ENCODE assay signal across 19 cellular contexts in the genomic region with DNA sequence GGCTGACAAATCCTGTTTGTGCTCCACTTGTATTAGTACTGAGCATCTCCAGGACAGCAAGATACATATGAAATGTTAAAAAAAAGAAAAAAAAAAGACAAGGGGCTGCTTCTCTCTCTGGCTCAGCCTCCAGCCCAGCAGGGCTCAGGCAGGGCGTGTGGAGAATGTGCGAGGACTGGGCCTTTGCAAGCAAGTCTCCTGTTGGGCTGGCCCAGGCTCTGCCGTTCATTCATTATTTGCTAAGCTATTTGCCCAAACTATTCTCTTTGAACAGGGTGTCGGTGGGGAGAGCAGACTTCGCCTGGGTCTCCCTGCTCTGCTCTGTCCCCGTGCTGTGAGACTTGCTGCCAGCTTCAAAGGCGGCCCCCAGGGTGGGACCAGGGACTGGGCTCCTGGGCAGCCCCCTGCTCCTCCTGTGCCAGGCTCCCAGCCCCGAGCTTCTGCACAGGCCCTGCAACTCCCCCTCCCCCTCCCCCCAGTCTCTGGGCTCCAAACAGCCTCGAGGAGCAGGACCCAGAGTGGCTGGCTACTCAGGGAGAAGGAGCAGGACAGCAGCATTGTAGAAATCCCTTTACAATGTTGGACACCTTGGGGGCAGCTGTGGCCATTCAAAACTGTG. TPM values are rescaled to one million over a fixed set of nuclear protein-coding genes. Genes with fewer than 3 reads are reported as not detected.
DNase-seq lines count a peak whose midpoint lies in the region; ATAC-seq, FAIRE-seq and TF ChIP-seq lines count a peak whose summit lies in the region.
"Had no signal": no experiment of that assay in that cellular context is flagged by ENCODE, and none has a peak within 500 bp of the region (broad histone marks: within the 10 kb centered on the region; RNA-seq: fewer than 3 reads in every experiment).

No MANE protein-coding gene starts in this region.

- H3K9me3 Mint-ChIP-seq in endodermal cell: no peaks in the 10 kb centered on the region
- no peaks in the 10 kb centered on the region for H3K9me3 Mint-ChIP-seq in stimulated activated memory B cell treated with anti-CD40 and anti-IgM and Interleukin-4, amounts not matched to agents 10 μg/mL and 1 μg/mL and 100 μg/mL, for 72 hours
- H3K9me3 Mint-ChIP-seq in naive thymus-derived CD4-positive, alpha-beta T cell: no peaks in the 10 kb centered on the region

- no peak overlapping the region for H3K4me3 Mint-ChIP-seq in endodermal cell
- H3K4me3 Mint-ChIP-seq in stimulated activated memory B cell treated with anti-CD40 and anti-IgM and Interleukin-4, amounts not matched to agents 10 μg/mL and 1 μg/mL and 100 μg/mL, for 72 hours: no peak overlapping the region
- H3K4me3 Mint-ChIP-seq in naive thymus-derived CD4-positive, alpha-beta T cell: no peak overlapping the region
- H3K4me3 Mint-ChIP-seq: CD14-positive monocyte; CD4-positive, alpha-beta memory T cell; HFFc6 had no signal

- H3K27ac ChIP-seq in HepG2 (ENCODE audit: extremely low read length, insufficient read depth, low read length) (no peak overlapping the region), right lobe of liver (no peak overlapping the region), endodermal cell (ENCODE audit: low read depth, low read length) (no peak overlapping the region), mesendoderm (ENCODE audit: low read depth, low read length) (no peak overlapping the region)
- H3K27ac ChIP-seq in naive thymus-derived CD4-positive, alpha-beta T cell (ENCODE audit: low read depth, low read length): no peak overlapping the region
- H3K27ac ChIP-seq: BLaER1 had no signal

- no peak overlapping the region; the same call in 1 of the 2 replicates for H3K4me2 ChIP-seq in HepG2 (ENCODE audit: low read depth, low read length)
- no peak overlapping the region for H3K4me2 ChIP-seq in mesendoderm (ENCODE audit: low read length)

- no peak for TF ChIP-seq RAD21 in HepG2 (CRISPR knock-in tag; IDR thresholded peaks at IDR 0.05)

- CTCF ChIA-PET in HepG2 (lab: Yijun Ruan, JAX; ENCODE audit: low intra/inter-chr PET ratio, low total read pairs): no interaction called here
- CTCF ChIA-PET in naive thymus-derived CD4-positive, alpha-beta T cell (lab: Charles Lee): no interaction called here

- in situ Hi-C loops in HepG2 (cut with HindIII; ENCODE audit: extremely low pct_ligation_motif_present, low pct_unique_long_range_greater_than_20kb): no loop called here

- no peak overlapping the region for H2BK120ac ChIP-seq in mesendoderm (ENCODE audit: low read depth, low read length)

- ATAC-seq in HepG2 (peak; percentile 82), right lobe of liver (no peak), GM21526 (IDR thresholded peaks at IDR 0.05; ENCODE audit: low FRiP score, unreplicated experiment) (no peak)
- peak; percentile 34 for ATAC-seq in stimulated activated memory B cell treated with anti-CD40 and anti-IgM and Interleukin-4, amounts not matched to agents 10 μg/mL and 1 μg/mL and 100 μg/mL, for 72 hours
- ATAC-seq in naive thymus-derived CD4-positive, alpha-beta T cell: no peak
- ATAC-seq: GM12878 had no signal

- no peak overlapping the region for H4K8ac ChIP-seq in mesendoderm (ENCODE audit: low read depth, low read length)

- DNase-seq in HepG2 (ENCODE audit: low spot score): peak; percentile 19
- no peak for DNase-seq in right lobe of liver
- DNase-seq in endodermal cell: peak; percentile 72
- DNase-seq in mesendoderm: peak; percentile 20
- no peak for DNase-seq in naive thymus-derived CD4-positive, alpha-beta T cell
- DNase-seq in DMS79 treated with DMSO at 0.1 percent for 48 hours (lab: John Stamatoyannopoulos, UW): no peak
- DNase-seq: 8988T; CD4-positive, alpha-beta memory T cell; DMS153; DMS79; HCEC 1CT; HFFc6; KG1 had no signal

- H3K79me1 ChIP-seq in mesendoderm (ENCODE audit: low read length): no peaks in the 10 kb centered on the region

- 4% methylated on average over 3 of the region's 9 CpGs for WGBS in HepG2 (ENCODE audit: low lambda C conversion rate)
- WGBS in right lobe of liver (ENCODE audit: insufficient coverage, low coverage, low lambda C conversion rate, missing lambda C conversion rate): 79% methylated on average over 3 of the region's 9 CpGs
- 50 to 60% methylated on average over 1 to 9 of the region's 9 CpGs for WGBS in endodermal cell (ENCODE audit: insufficient coverage in 1 of 2, insufficient read length in 1 of 2), 2 experiments
- no CpG with 5 or more reads among the region's 9 CpGs for WGBS in mesendoderm (ENCODE audit: extremely low coverage, insufficient coverage, low lambda C conversion rate)

- no peak overlapping the region for H4K5ac ChIP-seq in mesendoderm (ENCODE audit: low read length)

- H3K9me3 ChIP-seq in HepG2 (ENCODE audit: low read length) (no peaks in the 10 kb centered on the region), right lobe of liver (no peaks in the 10 kb centered on the region), endodermal cell (ENCODE audit: control insufficient read depth, low read length) (no peaks in the 10 kb centered on the region)
- no peaks in the 10 kb centered on the region for H3K9me3 ChIP-seq in naive thymus-derived CD4-positive, alpha-beta T cell (ENCODE audit: control insufficient read depth in 2 of 3, low read length in 3 of 3)

- H3K36me3 ChIP-seq in HepG2 (replicated peaks in 1 of 2; ENCODE audit: control insufficient read depth in 1 of 2, insufficient read depth in 2 of 2, low read length in 2 of 2) (no peaks in the 10 kb centered on the region), right lobe of liver (no peaks in the 10 kb centered on the region), endodermal cell (ENCODE audit: control insufficient read depth, insufficient read depth, low read length) (no peaks in the 10 kb centered on the region), mesendoderm (ENCODE audit: control insufficient read depth, insufficient read depth, low read length) (no peaks in the 10 kb centered on the region)
- no peaks in the 10 kb centered on the region for H3K36me3 ChIP-seq in naive thymus-derived CD4-positive, alpha-beta T cell (ENCODE audit: control insufficient read depth in 2 of 3, insufficient read depth in 3 of 3, low read length in 3 of 3)
- H3K36me3 ChIP-seq: BLaER1 had no signal

- FAIRE-seq in HepG2 (lab: Jason Lieb, UNC): no peak
- FAIRE-seq: GM12878, GM19239 had no signal

- intact Hi-C loops in HepG2 (cut with micrococcal nuclease; ENCODE audit: unreplicated experiment): no loop called here
- intact Hi-C loops in right lobe of liver (cut with DNase I): no loop called here
- intact Hi-C loops in naive thymus-derived CD4-positive, alpha-beta T cell (cut with micrococcal nuclease): no loop called here

- H2BK15ac ChIP-seq in mesendoderm (replicated peaks; ENCODE audit: low read depth): no peak overlapping the region

- no peak overlapping the region for H3K23ac ChIP-seq in mesendoderm (ENCODE audit: low read length)

- H2BK5ac ChIP-seq in mesendoderm (ENCODE audit: low read length): no peak overlapping the region

- H2AFZ ChIP-seq in HepG2 (ENCODE audit: low read length): no peak overlapping the region

- no peaks in the 10 kb centered on the region for H3K36me3 Mint-ChIP-seq in endodermal cell (ENCODE audit: low read depth)
- H3K36me3 Mint-ChIP-seq in stimulated activated memory B cell treated with anti-CD40 and anti-IgM and Interleukin-4, amounts not matched to agents 10 μg/mL and 1 μg/mL and 100 μg/mL, for 72 hours: no peaks in the 10 kb centered on the region
- H3K36me3 Mint-ChIP-seq in naive thymus-derived CD4-positive, alpha-beta T cell: no peaks in the 10 kb centered on the region
- H3K36me3 Mint-ChIP-seq: CD14-positive monocyte; CD4-positive, alpha-beta memory T cell had no signal

- no TSS peak for BruUV-seq in HepG2 (replicated peaks; lab: Mats Ljungman, UMichigan)

- TF ChIP-seq CTCF in HepG2 (CRISPR knock-in tag; IDR thresholded peaks at IDR 0.05) (no peak), right lobe of liver (IDR thresholded peaks at IDR 0.05) (no peak), endodermal cell (conservative IDR thresholded peaks at IDR 0.05) (no peak)

- H3K56ac ChIP-seq in mesendoderm (ENCODE audit: low read length): no peak overlapping the region

- POLR2A ChIA-PET in HepG2 (lab: Yijun Ruan, JAX): no interaction called here
- POLR2A ChIA-PET in naive thymus-derived CD4-positive, alpha-beta T cell (lab: Charles Lee): no interaction called here

- TF ChIP-seq POLR2A in HepG2 (IDR thresholded peaks at IDR 0.05; ENCODE audit: insufficient read depth in 1 of 2, low read depth in 2 of 2, low read length in 2 of 2): no peak
- no peak for TF ChIP-seq POLR2A in right lobe of liver (IDR thresholded peaks at IDR 0.05)

- H3K27me3 ChIP-seq in HepG2 (ENCODE audit: control insufficient read depth in 1 of 2, insufficient read depth in 2 of 2, low read length in 2 of 2) (peaks cover 0 to 3% of the 10 kb centered on the region in 2 experiments; a peak in 2 of 5 replicates), right lobe of liver (no peaks in the 10 kb centered on the region), endodermal cell (ENCODE audit: control insufficient read depth, insufficient read depth, low read length, poor library complexity, severe bottlenecking) (no peaks in the 10 kb centered on the region), mesendoderm (ENCODE audit: insufficient read depth, low read length, poor library complexity) (no peaks in the 10 kb centered on the region)
- H3K27me3 ChIP-seq in naive thymus-derived CD4-positive, alpha-beta T cell (ENCODE audit: control insufficient read depth in 2 of 2, insufficient read depth in 2 of 2, low read length in 2 of 2): no peaks in the 10 kb centered on the region
- H3K27me3 ChIP-seq: BLaER1 had no signal

- H3K4me3 ChIP-seq in HepG2 (replicated peaks in 1 of 3; ENCODE audit: insufficient read depth in 1 of 3, low read depth in 2 of 3, low read length in 3 of 3) (no peak overlapping the region), right lobe of liver (no peak overlapping the region), endodermal cell (ENCODE audit: low read length) (no peak overlapping the region), mesendoderm (ENCODE audit: low read length) (no peak overlapping the region)
- H3K4me3 ChIP-seq in naive thymus-derived CD4-positive, alpha-beta T cell (ENCODE audit: low read length): no peak overlapping the region
- H3K4me3 ChIP-seq: BLaER1, GM12878 had no signal

- H3K9ac ChIP-seq in HepG2 (ENCODE audit: insufficient read depth, low read depth, low read length) (no peak overlapping the region), endodermal cell (ENCODE audit: extremely low read depth, low read length, poor library complexity, severe bottlenecking) (no peak overlapping the region), mesendoderm (ENCODE audit: low read length) (no peak overlapping the region)
- H3K9ac ChIP-seq: BLaER1 had no signal

- no peak overlapping the region for H3K27ac Mint-ChIP-seq in endodermal cell
- H3K27ac Mint-ChIP-seq in stimulated activated memory B cell treated with anti-CD40 and anti-IgM and Interleukin-4, amounts not matched to agents 10 μg/mL and 1 μg/mL and 100 μg/mL, for 72 hours: no peak overlapping the region
- H3K27ac Mint-ChIP-seq in naive thymus-derived CD4-positive, alpha-beta T cell: no peak overlapping the region
- H3K27ac Mint-ChIP-seq: CD14-positive monocyte; CD4-positive, alpha-beta memory T cell; HFFc6 had no signal

- H3K4me1 ChIP-seq in HepG2 (ENCODE audit: insufficient read depth, low read length): 0 out of 2 replicates have a peak, but pooled peaks cover 13% of the 10 kb centered on the region
- no peaks in the 10 kb centered on the region for H3K4me1 ChIP-seq in right lobe of liver
- no peaks in the 10 kb centered on the region for H3K4me1 ChIP-seq in endodermal cell (ENCODE audit: control insufficient read depth, insufficient read depth, low read length)
- H3K4me1 ChIP-seq in mesendoderm (ENCODE audit: control insufficient read depth, low read depth, low read length): no peaks in the 10 kb centered on the region
- no peaks in the 10 kb centered on the region for H3K4me1 ChIP-seq in naive thymus-derived CD4-positive, alpha-beta T cell (ENCODE audit: control insufficient read depth in 2 of 2, insufficient read depth in 2 of 2, low read length in 2 of 2)

- H3K79me2 ChIP-seq in HepG2 (ENCODE audit: insufficient read depth, low read length) (no peaks in the 10 kb centered on the region), mesendoderm (ENCODE audit: control insufficient read depth, insufficient read depth, low read length) (no peaks in the 10 kb centered on the region)

- peaks cover 10% of the 10 kb centered on the region for H3K4me1 Mint-ChIP-seq in endodermal cell
- H3K4me1 Mint-ChIP-seq in stimulated activated memory B cell treated with anti-CD40 and anti-IgM and Interleukin-4, amounts not matched to agents 10 μg/mL and 1 μg/mL and 100 μg/mL, for 72 hours: no peaks in the 10 kb centered on the region
- peaks cover 0 to 5% (median 0%) of the 10 kb centered on the region in 7 donors for H3K4me1 Mint-ChIP-seq in naive thymus-derived CD4-positive, alpha-beta T cell
- H3K4me1 Mint-ChIP-seq: CD14-positive monocyte; CD4-positive, alpha-beta memory T cell had no signal

- TF ChIP-seq EP300 in HepG2 (IDR thresholded peaks at IDR 0.05; ENCODE audit: low read depth in 2 of 2, low read length in 2 of 2) (no peak), HepG2 (CRISPR knock-in tag; IDR thresholded peaks at IDR 0.05; ENCODE audit: borderline replicate concordance) (no peak)

- H3K4ac ChIP-seq in mesendoderm (ENCODE audit: low read depth, low read length): no peak overlapping the region

- H3K18ac ChIP-seq in mesendoderm (ENCODE audit: low read length): no peak overlapping the region

- peaks cover 1% of the 10 kb centered on the region for H3K27me3 Mint-ChIP-seq in endodermal cell (ENCODE audit: insufficient read depth)
- H3K27me3 Mint-ChIP-seq in stimulated activated memory B cell treated with anti-CD40 and anti-IgM and Interleukin-4, amounts not matched to agents 10 μg/mL and 1 μg/mL and 100 μg/mL, for 72 hours: peaks cover 27% of the 10 kb centered on the region
- peaks cover 0 to 21% (median 9%) of the 10 kb centered on the region in 5 donors for H3K27me3 Mint-ChIP-seq in naive thymus-derived CD4-positive, alpha-beta T cell

- H2AK5ac ChIP-seq in mesendoderm (ENCODE audit: low read length): no peak overlapping the region

- H4K20me1 ChIP-seq in HepG2 (ENCODE audit: insufficient read depth, low read length): no peaks in the 10 kb centered on the region
- H4K20me1 ChIP-seq: BLaER1 had no signal

RNA-seq across cellular contexts. Expression of gene MGMT, which starts 25.5 kb away (rescaled TPM):
- total RNA-seq in HepG2 (2016; rRNA removed; fragmentation: Illumina TruSeq; extraction: Trizol): 19.5 and 20.7 TPM in 2 replicates
- 4.8 and 5.5 TPM in 2 replicates for total RNA-seq in HepG2 (2016; cell fraction: cytosol; rRNA removed; fragmentation: Illumina TruSeq; extraction: Trizol; ENCODE audit: low read depth)
- total RNA-seq in HepG2 (2016; cell fraction: insoluble cytoplasmic fraction; rRNA removed; fragmentation: Illumina TruSeq; extraction: Trizol): 19.7 and 23.1 TPM in 2 replicates
- 5.1 and 5.4 TPM in 2 replicates for total RNA-seq in HepG2 (2016; cell fraction: membrane; rRNA removed; fragmentation: Illumina TruSeq; extraction: Trizol)
- total RNA-seq in HepG2 (2016; cell fraction: nucleus; rRNA removed; fragmentation: Illumina TruSeq; extraction: Trizol): 17.5 and 20.2 TPM in 2 replicates
- 12.0 and 12.6 TPM in 2 replicates for polyA plus RNA-seq in HepG2 (2011; rRNA removed)
- 16.4 and 22.8 TPM in 2 replicates for polyA plus RNA-seq in HepG2 (2011; cell fraction: cytosol; rRNA removed)
- polyA plus RNA-seq in HepG2 (2011; cell fraction: nucleus; rRNA removed): 11.0 and 11.8 TPM in 2 replicates
- polyA plus RNA-seq in HepG2 (2012): 8.0 and 10.5 TPM in 2 replicates
- 4.0 and 4.2 TPM in 2 replicates for polyA plus RNA-seq in HepG2 (2016; cell fraction: cytosol; fragmentation: Illumina TruSeq; extraction: Trizol; ENCODE audit: low read depth)
- 16.3 and 18.9 TPM in 2 replicates for polyA plus RNA-seq in HepG2 (2016; cell fraction: insoluble cytoplasmic fraction; fragmentation: Illumina TruSeq; extraction: Trizol; ENCODE audit: low read depth)
- 4.2 and 4.7 TPM in 2 replicates for polyA plus RNA-seq in HepG2 (2016; cell fraction: membrane; fragmentation: Illumina TruSeq; extraction: Trizol; ENCODE audit: low read depth)
- 11.8 and 13.5 TPM in 2 replicates for polyA plus RNA-seq in HepG2 (2016; cell fraction: nucleus; fragmentation: Illumina TruSeq; extraction: Trizol; ENCODE audit: insufficient read depth, low read depth)
- 11.9 and 13.9 TPM in 2 replicates for polyA minus RNA-seq in HepG2 (2011; rRNA and poly(A)+ RNA removed; ENCODE audit: low replicate concordance)
- 4.1 and 4.6 TPM in 2 replicates for polyA minus RNA-seq in HepG2 (2011; cell fraction: cytosol; rRNA and poly(A)+ RNA removed)
- polyA minus RNA-seq in HepG2 (2011; cell fraction: nucleus; rRNA and poly(A)+ RNA removed): 30.2 and 31.9 TPM in 2 replicates
- 10 to 100 TPM; 36.5 to 53.4 (median 42.3) TPM for total RNA-seq in right lobe of liver
- 10 to 100 TPM; 28.6 to 33.7 TPM for total RNA-seq in endodermal cell
- 16.4 TPM for polyA plus RNA-seq in endodermal cell (2013, experiment 1 of 2)
- polyA plus RNA-seq in endodermal cell (2013, experiment 2 of 2): 15.1 TPM
- polyA plus RNA-seq in mesendoderm (2013, experiment 1 of 2): 6.5 TPM
- 6.6 TPM for polyA plus RNA-seq in mesendoderm (2013, experiment 2 of 2)
- total RNA-seq in naive thymus-derived CD4-positive, alpha-beta T cell: 10 to 100 TPM; 17.6 to 23.9 (median 21.8) TPM
- polyA plus RNA-seq in naive thymus-derived CD4-positive, alpha-beta T cell: 10 to 100 TPM; 30.3 to 37.1 TPM

Comparison
In these comparisons a context has a peak if more than half of its experiments do, and no peak if none do; other contexts are left out.
1. ATAC-seq: peak in HepG2 (single experiment) and stimulated activated memory B cell treated with anti-CD40 and anti-IgM and Interleukin-4, amounts not matched to agents 10 μg/mL and 1 μg/mL and 100 μg/mL, for 72 hours (single experiment); none in right lobe of liver (0 of 4), GM21526 (single experiment) and naive thymus-derived CD4-positive, alpha-beta T cell (single experiment).
2. DNase-seq: peak in HepG2 (single experiment), endodermal cell (single experiment) and mesendoderm (single experiment); none in right lobe of liver (0 of 3), naive thymus-derived CD4-positive, alpha-beta T cell (0 of 9) and DMS79 treated with DMSO at 0.1 percent for 48 hours (single experiment).